In genomic region chr1:87497380-87497779, GRCh38 we compare ENCODE assay signal across 8 cellular contexts.
DNase-seq lines count a peak whose midpoint lies in the region; ATAC-seq, FAIRE-seq and TF ChIP-seq lines count a peak whose summit lies in the region.
"Not testable (repeated sequence)": the region's sequence is repeated elsewhere in the genome, so short reads cannot be mapped to it uniquely, and the experiment has no call there.

No MANE protein-coding gene starts in this region.

- BruUV-seq in GM12878 (replicated peaks; lab: Mats Ljungman, UMichigan): not testable (repeated sequence)

- not testable (repeated sequence) for TF ChIP-seq RAD21 in GM12878 (IDR thresholded peaks at IDR 0.05; ENCODE audit: insufficient read depth, low read depth, low read length)

- H4K20me1 ChIP-seq in GM12878 (ENCODE audit: control insufficient read depth, insufficient read depth): not testable (repeated sequence)

- FAIRE-seq in GM12878 (lab: Jason Lieb, UNC): not testable (repeated sequence)

- SMC1A ChIA-PET in GM12878 (lab: Charles Lee; ENCODE audit: uncharacterized antibody, unreplicated experiment): interaction anchor here (0.8 kb wide), 1 partner anchor 168 kb away, joined by 4 read pairs; no protein-coding TSS in a partner anchor

- not testable (repeated sequence) for H3K9me3 ChIP-seq in GM12878 (replicated peaks; ENCODE audit: control insufficient read depth, insufficient read depth, low read length); tibial artery

- H3K79me2 ChIP-seq in GM12878 (ENCODE audit: control insufficient read depth, insufficient read depth, low read length): not testable (repeated sequence)

- TF ChIP-seq CTCF in GM12878 (IDR thresholded peaks at IDR 0.05 in 2 of 3, conservative IDR thresholded peaks at IDR 0.05 in 1 of 3; ENCODE audit: control insufficient read depth in 2 of 3, extremely low read depth in 1 of 3, insufficient read depth in 1 of 3, low read depth in 3 of 3, low read length in 3 of 3); tibial artery (IDR thresholded peaks at IDR 0.05): not testable (repeated sequence)

- H3K27me3 ChIP-seq in GM12878 (replicated peaks in 1 of 2; ENCODE audit: control insufficient read depth in 2 of 2, insufficient read depth in 2 of 2, low read length in 1 of 2); tibial artery: not testable (repeated sequence)

- ATAC-seq in GM18511 (IDR thresholded peaks at IDR 0.05; ENCODE audit: unreplicated experiment) (peak; percentile 70), GM19455 (IDR thresholded peaks at IDR 0.05; ENCODE audit: unreplicated experiment) (peak; percentile 61), HG02588 (IDR thresholded peaks at IDR 0.05; ENCODE audit: unreplicated experiment) (peak; percentile 78), HG02870 (IDR thresholded peaks at IDR 0.05; ENCODE audit: unreplicated experiment) (peak; percentile 85), HG03066 (IDR thresholded peaks at IDR 0.05; ENCODE audit: low read depth, unreplicated experiment) (peak; percentile 65), HG03520 (IDR thresholded peaks at IDR 0.05; ENCODE audit: unreplicated experiment) (peak; percentile 57), GM12878 (peak; percentile 28; the same call in 1 of the 3 replicates)

- not testable (repeated sequence) for H3K4me2 ChIP-seq in GM12878 (ENCODE audit: control insufficient read depth, insufficient read depth)

- H3K4me3 ChIP-seq in GM12878, tibial artery: not testable (repeated sequence)

- DNase-seq in GM12878 (ENCODE audit: low read depth, low spot score); tibial artery: not testable (repeated sequence)

- H3K4me1 ChIP-seq in GM12878 (ENCODE audit: control insufficient read depth, insufficient read depth, low read length): not testable (repeated sequence)
- peaks cover 0 to 26% (median 4%) of the 10 kb centered on the region in 4 donors for H3K4me1 ChIP-seq in tibial artery

- not testable (repeated sequence) for TF ChIP-seq POLR2A in GM12878 (IDR thresholded peaks at IDR 0.05; ENCODE audit: low read depth, low read length)

- RAD21 ChIA-PET in GM12878 (lab: Charles Lee; ENCODE audit: unreplicated experiment): not testable (repeated sequence)

- not testable (repeated sequence) for H2AFZ ChIP-seq in GM12878 (ENCODE audit: control insufficient read depth, low read depth, low read length)

- TF ChIP-seq EP300 in GM12878 (IDR thresholded peaks at IDR 0.05; ENCODE audit: borderline replicate concordance in 1 of 2, control insufficient read depth in 1 of 2, low read depth in 2 of 2, low read length in 2 of 2): not testable (repeated sequence)

- H3K27ac ChIP-seq in GM12878 (ENCODE audit: control insufficient read depth, insufficient read depth): not testable (repeated sequence)
- peak overlapping the region; percentile 67 to 75 for H3K27ac ChIP-seq in tibial artery

- POLR2A ChIA-PET in GM12878 (lab: Charles Lee): interaction anchor here (0.6 kb wide), 1 partner anchor 103 kb away, joined by 3 read pairs; no protein-coding TSS in a partner anchor

- H3K9ac ChIP-seq in GM12878 (ENCODE audit: control insufficient read depth, insufficient read depth, low read length): not testable (repeated sequence)

- in situ Hi-C loops in GM12878 (cut with MboI): not testable (repeated sequence)

- CTCF ChIA-PET in GM12878 (lab: Yijun Ruan, JAX): not testable (repeated sequence)

- H3K36me3 ChIP-seq in GM12878 (ENCODE audit: control insufficient read depth in 2 of 2, insufficient read depth in 2 of 2, low read length in 1 of 2); tibial artery: not testable (repeated sequence)

- intact Hi-C loops in GM12878 (cut with micrococcal nuclease; ENCODE audit: unreplicated experiment): not testable (repeated sequence)
- intact Hi-C loops in tibial artery (cut with DNase I; ENCODE audit: low total_unique reads): loop anchor here (10.0 kb wide), 1 partner anchor 457 kb away; no protein-coding TSS in a partner anchor

Comparison
In these comparisons a context has a peak if more than half of its experiments do, and no peak if none do; other contexts are left out.
1. ATAC-seq: peak in every context shown above with its lines; median percentile 85 in HG02870; 78 in HG02588; 70 in GM18511; 65 in HG03066; 61 in GM19455; 57 in HG03520; 28 in GM12878.